In the genomic region with DNA sequence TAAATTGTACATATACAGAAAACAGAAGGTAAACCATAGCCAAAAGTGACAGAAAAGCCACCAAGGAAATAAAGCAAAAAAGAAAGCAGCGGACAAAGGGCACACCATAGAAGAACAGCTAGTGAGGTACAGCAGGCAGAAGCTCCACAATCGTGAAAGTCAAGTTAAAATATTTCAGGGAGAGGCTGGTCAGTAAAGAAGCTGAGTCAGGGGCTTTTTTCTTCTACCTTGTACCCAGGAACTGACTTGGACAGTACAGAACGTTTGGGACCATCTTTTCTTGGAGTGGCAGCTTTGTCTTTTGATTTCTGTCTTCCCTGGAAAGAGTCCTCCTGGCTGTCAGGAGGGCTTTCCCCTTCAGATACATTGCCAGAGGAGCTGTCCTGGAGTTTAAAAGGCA, we compare ENCODE assay signal across 1 cellular context.
TF ChIP-seq lines count a peak whose summit lies in the region.

No MANE protein-coding gene starts in this region.

TF ChIP-seq in HepG2, 621 proteins besides CTCF, POLR2A, EP300 and RAD21:
- TF ChIP-seq BRD4 (CRISPR knock-in tag; IDR thresholded peaks at IDR 0.05) (no peak), ZNF570 (CRISPR knock-in tag; IDR thresholded peaks at IDR 0.05; ENCODE audit: borderline replicate concordance) (no peak), NCOR1 (IDR thresholded peaks at IDR 0.05; ENCODE audit: borderline replicate concordance, low read length) (no peak), BORCS8-MEF2B (CRISPR knock-in tag; IDR thresholded peaks at IDR 0.05) (no peak), MAFF (IDR thresholded peaks at IDR 0.05; ENCODE audit: low read depth, low read length) (0 out of 2 replicates have a peak, but pooled peaks have one; percentile 27), PITX1 (CRISPR knock-in tag; IDR thresholded peaks at IDR 0.05) (no peak), ZNF160 (CRISPR knock-in tag; IDR thresholded peaks at IDR 0.05) (no peak), MAFK (conservative IDR thresholded peaks at IDR 0.05 in 1 of 2, IDR thresholded peaks at IDR 0.05 in 1 of 2; ENCODE audit: low read length in 2 of 2) (peak; percentile 31 to 56; a peak in 3 of 4 replicates), MXI1 (IDR thresholded peaks at IDR 0.05; ENCODE audit: borderline replicate concordance, low read depth, low read length) (no peak), MAF1 (CRISPR knock-in tag; IDR thresholded peaks at IDR 0.05; ENCODE audit: borderline replicate concordance) (no peak), CENPX (CRISPR knock-in tag; IDR thresholded peaks at IDR 0.05) (no peak), PCBP1 (IDR thresholded peaks at IDR 0.05; ENCODE audit: borderline replicate concordance, low read depth, low read length) (no peak), ZFP82 (CRISPR knock-in tag; IDR thresholded peaks at IDR 0.05; ENCODE audit: borderline replicate concordance) (no peak)
- TF ChIP-seq, protein P1, sequence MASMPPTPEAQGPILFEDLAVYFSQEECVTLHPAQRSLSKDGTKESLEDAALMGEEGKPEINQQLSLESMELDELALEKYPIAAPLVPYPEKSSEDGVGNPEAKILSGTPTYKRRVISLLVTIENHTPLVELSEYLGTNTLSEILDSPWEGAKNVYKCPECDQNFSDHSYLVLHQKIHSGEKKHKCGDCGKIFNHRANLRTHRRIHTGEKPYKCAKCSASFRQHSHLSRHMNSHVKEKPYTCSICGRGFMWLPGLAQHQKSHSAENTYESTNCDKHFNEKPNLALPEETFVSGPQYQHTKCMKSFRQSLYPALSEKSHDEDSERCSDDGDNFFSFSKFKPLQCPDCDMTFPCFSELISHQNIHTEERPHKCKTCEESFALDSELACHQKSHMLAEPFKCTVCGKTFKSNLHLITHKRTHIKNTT (CRISPR knock-in tag; IDR thresholded peaks at IDR 0.05), result no peak
- TF ChIP-seq, protein P2, sequence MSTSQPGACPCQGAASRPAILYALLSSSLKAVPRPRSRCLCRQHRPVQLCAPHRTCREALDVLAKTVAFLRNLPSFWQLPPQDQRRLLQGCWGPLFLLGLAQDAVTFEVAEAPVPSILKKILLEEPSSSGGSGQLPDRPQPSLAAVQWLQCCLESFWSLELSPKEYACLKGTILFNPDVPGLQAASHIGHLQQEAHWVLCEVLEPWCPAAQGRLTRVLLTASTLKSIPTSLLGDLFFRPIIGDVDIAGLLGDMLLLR (CRISPR knock-in tag; IDR thresholded peaks at IDR 0.05), result no peak
TF ChIP-seq in HepG2: peak in this region for 2.
